In the genomic region with DNA sequence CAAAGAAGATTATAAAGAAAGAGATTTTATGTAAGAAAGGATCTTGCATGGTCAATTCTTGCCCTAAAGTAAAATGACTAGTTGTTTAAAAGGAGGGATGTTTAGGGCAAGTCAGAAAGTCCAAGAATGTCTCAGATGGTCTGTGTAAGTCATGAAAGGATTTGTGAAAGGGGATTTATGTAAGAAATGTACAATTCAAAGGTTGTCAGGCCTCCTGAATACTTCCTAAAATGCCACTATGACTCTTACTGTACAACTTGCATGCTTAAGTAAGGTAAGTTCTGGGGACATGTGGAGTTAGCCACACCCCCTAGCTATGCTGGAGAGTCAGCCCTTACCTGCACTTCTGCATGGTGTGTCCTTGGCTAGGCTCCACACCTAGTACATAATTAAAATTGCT, we compare ENCODE assay signal across 28 cellular contexts.
"Had no signal": no experiment of that assay in that cellular context is flagged by ENCODE, and none has a peak within 500 bp of the region (broad histone marks: within the 10 kb centered on the region; RNA-seq: fewer than 3 reads in every experiment).

No MANE protein-coding gene starts in this region.

- H3K9ac ChIP-seq: neural progenitor cell, parathyroid adenoma had no signal

- H3K4me2 ChIP-seq: neural progenitor cell, smooth muscle cell had no signal

- H3K9me3 ChIP-seq: ovary, psoas muscle, suprapubic skin, testis, tibial artery, transverse colon, upper lobe of right lung, uterus had no signal

- H3K4me3 ChIP-seq: neural progenitor cell, ovary, psoas muscle, skin epidermis, smooth muscle cell, spleen, suprapubic skin, testis, tibial artery, transverse colon, upper lobe of right lung, uterus had no signal

- H3K27ac ChIP-seq: neural progenitor cell, ovary, parathyroid adenoma, psoas muscle, skin epidermis, spleen, suprapubic skin, testis, tibial artery, transverse colon, upper lobe of right lung, uterus had no signal

- H3K36me3 ChIP-seq: neural progenitor cell, ovary, spleen, suprapubic skin, tibial artery, transverse colon, upper lobe of right lung, uterus had no signal

- H3K4me1 ChIP-seq: parathyroid adenoma, spleen, testis, upper lobe of right lung, uterus had no signal

- H3K27me3 ChIP-seq: neural progenitor cell, ovary, spleen, suprapubic skin, testis, tibial artery, transverse colon, upper lobe of right lung, uterus had no signal

- DNase-seq: natural killer cell; occipital lobe; ovary; posterior cingulate gyrus; psoas muscle; right cardiac atrium; spleen; stimulated activated CD4-positive, alpha-beta T cell treated with anti-CD3 and anti-CD28 coated beads, Interleukin-12 subunit alpha, Interleukin-12 subunit beta, amount 100 ng/mL, for 4 hours; stimulated activated CD4-positive, alpha-beta T cell treated with anti-CD3 and anti-CD28 coated beads, Interleukin-1b, Interleukin-23, amount 100 ng/mL, for 48 hours; stimulated activated CD4-positive, alpha-beta T cell treated with anti-CD3 and anti-CD28 coated beads, Interleukin-4, amount 100 ng/mL, for 1 hour; stimulated activated CD4-positive, alpha-beta T cell treated with anti-CD3 and anti-CD28 coated beads, Interleukin-4, amount 100 ng/mL, for 4 hours; stimulated activated CD8-positive, alpha-beta memory T cell treated with anti-CD3 and anti-CD28 coated beads, Interleukin-4, amount 100 ng/mL, for 48 hours; stimulated activated naive CD4-positive, alpha-beta T cell; stimulated activated naive CD8-positive, alpha-beta T cell treated with anti-CD3 and anti-CD28 coated beads, Interleukin-15, amount 100 ng/mL, for 72 hours; stimulated activated naive CD8-positive, alpha-beta T cell treated with anti-CD3 and anti-CD28 coated beads, Interleukin-15, Interleukin-2, amounts not matched to agents 100 U/mL and 50 U/mL, for 24 hours; substantia nigra; testis; tibial artery; transverse colon; upper lobe of right lung; uterus had no signal

- H3K79me2 ChIP-seq: parathyroid adenoma had no signal

- ATAC-seq: natural killer cell; psoas muscle; right cardiac atrium; sciatic nerve; stimulated activated memory B cell treated with anti-CD40 and anti-IgM and Interleukin-4, amounts not matched to agents 10 μg/mL and 1 μg/mL and 100 μg/mL, for 72 hours; stimulated activated naive CD8-positive, alpha-beta T cell treated with anti-CD3 and anti-CD28 coated beads, Interleukin-15, amount 100 ng/mL, for 72 hours; stimulated activated naive CD8-positive, alpha-beta T cell treated with anti-CD3 and anti-CD28 coated beads, Interleukin-15, Interleukin-2, amounts not matched to agents 100 U/mL and 50 U/mL, for 24 hours; upper lobe of right lung had no signal

- H2AFZ ChIP-seq: neural progenitor cell, parathyroid adenoma had no signal
